Comparison of ENCODE assay signal across 39 cellular contexts in genomic region chr17:72076678-72077030, GRCh38. TPM values are rescaled to one million over a fixed set of nuclear protein-coding genes. Genes with fewer than 3 reads are reported as not detected.
"Had no signal": no experiment of that assay in that cellular context is flagged by ENCODE, and none has a peak within 500 bp of the region (broad histone marks: within the 10 kb centered on the region; RNA-seq: fewer than 3 reads in every experiment).

No MANE protein-coding gene starts in this region.

- ATAC-seq: activated T-cell treated with anti-CD3 and anti-CD28 coated beads, Interleukin-2, amount 50 U/mL, for 72 hours; PC-3; SK-N-SH treated with all-trans-retinoic acid at 6 μM for 48 hours had no signal

- H3K4me3 Mint-ChIP-seq: activated CD4-positive, alpha-beta memory T cell treated with anti-CD3 and anti-CD28 coated beads, Interleukin-2, amount 10 ng/mL, durations not matched to agents 7 days and 5 days; activated naive CD4-positive, alpha-beta T cell treated with anti-CD3 and anti-CD28 coated beads, Interleukin-2, amount 50 U/mL, for 24 hours; activated naive CD8-positive, alpha-beta T cell treated with anti-CD3 and anti-CD28 coated beads, Interleukin-2, amount 10 ng/mL, durations not matched to agents 7 days and 5 days; activated T-cell treated with anti-CD3 and anti-CD28 coated beads, Interleukin-2, amount 50 U/mL, for 72 hours had no signal

- H3K27me3 Mint-ChIP-seq: activated CD4-positive, alpha-beta memory T cell treated with anti-CD3 and anti-CD28 coated beads, Interleukin-2, amount 10 ng/mL, durations not matched to agents 7 days and 5 days; activated naive CD8-positive, alpha-beta T cell treated with anti-CD3 and anti-CD28 coated beads, Interleukin-2, amount 10 ng/mL, durations not matched to agents 7 days and 5 days had no signal

- H3K9me3 ChIP-seq: ascending aorta, breast epithelium, MG63, Peyer's patch had no signal

- H3K4me3 ChIP-seq: ascending aorta, breast epithelium, MG63, Peyer's patch had no signal

- DNase-seq: activated CD4-positive, alpha-beta memory T cell treated with anti-CD3 and anti-CD28 coated beads, Interleukin-2, amount 10 ng/mL, durations not matched to agents 7 days and 5 days; activated CD4-positive, alpha-beta T cell treated with anti-CD3 and anti-CD28 coated beads for 1 hour; activated CD4-positive, alpha-beta T cell treated with anti-CD3 and anti-CD28 coated beads for 48 hours; activated CD4-positive, CD25-positive, alpha-beta regulatory T cell; activated gamma-delta T cell; activated naive CD4-positive, alpha-beta T cell treated with Interleukin-2 at 50 U/mL for 16 hours; activated naive CD8-positive, alpha-beta T cell treated with anti-CD3 and anti-CD28 coated beads, Interleukin-2, amount 10 ng/mL, durations not matched to agents 7 days and 5 days; activated T-cell treated with anti-CD3 and anti-CD28 coated beads, Interleukin-2, amount 50 U/mL, for 1 hour; activated T-cell treated with anti-CD3 and anti-CD28 coated beads, Interleukin-2, amount 50 U/mL, for 72 hours; amygdala; caudate nucleus; cerebellar nuclear complex; Kasumi-1; KG1; MG63; NCI-H1048; NCI-H1105 treated with DMSO at 0.1 percent for 48 hours; NCI-H1436; NCI-H2029; NCI-H2171; NCI-H510A; NCI-H526; NCI-H748 treated with DMSO at 0.1 percent for 48 hours; NK-92 treated with Interleukin-12 subunit alpha and Interleukin-12 subunit beta, amount 100 ng/mL, for 24 hours; Peyer's patch; RPMI8226; SHP77 treated with DMSO at 0.1 percent for 48 hours; SW 1271; T1000; WERI-Rb-1 had no signal

- H3K36me3 Mint-ChIP-seq: activated naive CD4-positive, alpha-beta T cell treated with anti-CD3 and anti-CD28 coated beads, Interleukin-2, amount 50 U/mL, for 24 hours; activated naive CD8-positive, alpha-beta T cell treated with anti-CD3 and anti-CD28 coated beads, Interleukin-2, amount 10 ng/mL, durations not matched to agents 7 days and 5 days had no signal

- H3K27ac Mint-ChIP-seq: activated CD4-positive, alpha-beta memory T cell treated with anti-CD3 and anti-CD28 coated beads, Interleukin-2, amount 10 ng/mL, durations not matched to agents 7 days and 5 days; activated naive CD4-positive, alpha-beta T cell treated with anti-CD3 and anti-CD28 coated beads, Interleukin-2, amount 50 U/mL, for 24 hours; activated naive CD8-positive, alpha-beta T cell treated with anti-CD3 and anti-CD28 coated beads, Interleukin-2, amount 10 ng/mL, durations not matched to agents 7 days and 5 days; activated T-cell treated with anti-CD3 and anti-CD28 coated beads, Interleukin-2, amount 50 U/mL, for 72 hours; activated T-helper 2 cell treated with anti-CD3 and anti-CD28 coated beads, Interferon-gamma antibody, Interleukin-2, Interleukin-4, amounts not matched to agents 10 μg/mL and 5 μg/mL and 100 μg/mL, durations not matched to agents 14 hours and 24 hours and 36 hours had no signal

- H3K27me3 ChIP-seq: ascending aorta, breast epithelium, Peyer's patch had no signal

- H3K27ac ChIP-seq: ascending aorta, breast epithelium, Peyer's patch, WERI-Rb-1 had no signal

- H3K36me3 ChIP-seq: ascending aorta, breast epithelium, MG63, Peyer's patch, WERI-Rb-1 had no signal

- H3K9me3 Mint-ChIP-seq: activated CD4-positive, alpha-beta memory T cell treated with anti-CD3 and anti-CD28 coated beads, Interleukin-2, amount 10 ng/mL, durations not matched to agents 7 days and 5 days; activated naive CD8-positive, alpha-beta T cell treated with anti-CD3 and anti-CD28 coated beads, Interleukin-2, amount 10 ng/mL, durations not matched to agents 7 days and 5 days had no signal

- H3K4me1 Mint-ChIP-seq: activated CD4-positive, alpha-beta memory T cell treated with anti-CD3 and anti-CD28 coated beads, Interleukin-2, amount 10 ng/mL, durations not matched to agents 7 days and 5 days; activated naive CD4-positive, alpha-beta T cell treated with anti-CD3 and anti-CD28 coated beads, Interleukin-2, amount 50 U/mL, for 24 hours; activated naive CD8-positive, alpha-beta T cell treated with anti-CD3 and anti-CD28 coated beads, Interleukin-2, amount 10 ng/mL, durations not matched to agents 7 days and 5 days had no signal

- H3K4me1 ChIP-seq: ascending aorta, breast epithelium, Peyer's patch had no signal

RNA-seq across cellular contexts. Expression of gene SOX9, which starts 44.2 kb away (rescaled TPM):
- total RNA-seq: activated CD4-positive, alpha-beta memory T cell treated with anti-CD3 and anti-CD28 coated beads, Interleukin-2, amount 10 ng/mL, durations not matched to agents 7 days and 5 days; activated CD8-positive, alpha-beta memory T cell treated with anti-CD3 and anti-CD28 coated beads for 36 hours; activated naive CD8-positive, alpha-beta T cell treated with anti-CD3 and anti-CD28 coated beads, Interleukin-2, amount 10 ng/mL, durations not matched to agents 7 days and 5 days; activated T-cell treated with anti-CD3 and anti-CD28 coated beads, Interleukin-2, amount 50 U/mL, for 72 hours; activated T-helper 2 cell treated with anti-CD3 and anti-CD28 coated beads, Interferon-gamma antibody, Interleukin-2, Interleukin-4, amounts not matched to agents 10 μg/mL and 5 μg/mL and 100 μg/mL, durations not matched to agents 14 hours and 24 hours and 36 hours; T-helper 1 cell treated with Interleukin-12 subunit alpha and Interleukin-12 subunit beta and Interleukin-4 antibody, amounts not matched to agents 30 ng/mL and 1 ng/mL, for 36 hours; T-helper 2 cell treated with Interferon-gamma antibody and Interleukin-4, amounts not matched to agents 100 ng/mL and 5 ng/mL, for 36 hours had no signal
